8 cellular contexts compared by ENCODE assay signal in genomic region chr20:14573676-14574075, GRCh38.
"Had no signal": no experiment of that assay in that cellular context is flagged by ENCODE, and none has a peak within 500 bp of the region (broad histone marks: within the 10 kb centered on the region; RNA-seq: fewer than 3 reads in every experiment).

No MANE protein-coding gene starts in this region.

- H3K9ac ChIP-seq: GM23248, KMS-11 had no signal

- DNase-seq: GM23248, GOT3, H7, HFFc6, KBM-7 had no signal

- H3K4me2 ChIP-seq: KMS-11 had no signal

- H3K27ac ChIP-seq: GM23248, KMS-11 had no signal

- H3K36me3 ChIP-seq: HAP-1 had no signal

- H3K4me3 ChIP-seq: GM23248, HAP-1 had no signal

- H3K9me3 ChIP-seq: HAP-1 had no signal

- H2AFZ ChIP-seq: GM23248 had no signal

- H3K4me1 ChIP-seq: HAP-1 had no signal

- ATAC-seq: HCT116 had no signal
